Comparison of ENCODE assay signal across 8 cellular contexts in the genomic region with DNA sequence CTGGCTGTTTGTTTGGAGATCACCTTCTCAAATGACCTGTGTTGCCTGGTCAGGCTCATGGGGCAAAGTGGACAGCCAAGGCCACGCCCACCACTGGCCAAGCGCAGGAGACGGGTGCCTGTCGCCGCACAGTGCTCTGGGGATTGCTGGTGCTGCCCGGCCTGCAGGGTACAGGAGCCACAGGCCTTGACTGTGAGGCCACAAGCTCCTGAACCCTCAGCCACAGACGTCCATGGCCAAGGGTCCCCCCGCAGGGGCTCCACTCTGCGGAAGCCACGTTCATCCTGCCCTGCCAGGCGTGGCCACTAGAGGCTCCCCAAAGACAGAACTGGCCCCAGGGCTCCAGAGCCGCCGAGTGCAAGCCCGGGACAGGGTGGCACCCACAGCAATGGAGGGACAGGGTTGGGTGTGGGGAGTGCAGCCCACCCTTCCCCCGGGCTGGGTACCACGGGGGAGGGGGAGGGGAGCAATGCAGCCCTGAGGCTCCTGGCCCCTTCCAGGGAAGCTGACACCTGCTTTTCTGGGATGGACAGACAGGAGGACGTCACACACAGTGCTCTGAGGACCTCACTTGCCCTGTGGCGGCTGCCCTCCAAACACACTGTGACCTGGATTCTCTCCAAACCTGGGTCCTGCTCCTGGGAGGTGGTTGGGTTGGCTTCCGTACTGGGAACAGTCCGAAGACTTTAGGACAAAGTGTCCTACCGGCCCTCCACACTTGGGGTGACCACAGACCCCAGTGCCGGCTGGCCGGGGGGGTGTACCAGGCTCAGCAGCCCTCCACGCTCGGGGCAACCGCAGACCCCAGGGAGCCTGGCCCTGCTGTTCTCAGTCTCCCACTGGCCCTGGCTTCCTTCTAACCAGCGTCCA. TPM values are rescaled to one million over a fixed set of nuclear protein-coding genes. Genes with fewer than 3 reads are reported as not detected.
DNase-seq lines count a peak whose midpoint lies in the region; ATAC-seq and TF ChIP-seq lines count a peak whose summit lies in the region.

No MANE protein-coding gene starts in this region.

- DNase-seq in A673 (ENCODE audit: low spot score) (peak; percentile 85), HL-60 (ENCODE audit: low read depth in 1 of 2, low spot score in 1 of 2) (peak in 1 of 2 experiments; percentile 69), NOMO-1 treated with DMSO at 0.1 percent for 48 hours (lab: John Stamatoyannopoulos, UW; ENCODE audit: unreplicated experiment) (peak; percentile 81), esophagus squamous epithelium (lab: John Stamatoyannopoulos, UW) (no peak)
- DNase-seq in activated T-cell treated with anti-CD3 and anti-CD28 coated beads, Interleukin-2, amount 50 U/mL, for 1 hour, result peak; percentile 77
- peak; percentile 48 to 73 (median 65) for DNase-seq in naive thymus-derived CD4-positive, alpha-beta T cell
- DNase-seq in stimulated activated naive CD4-positive, alpha-beta T cell treated with Interleukin-2 at 50 U/mL for 16 hours (lab: John Stamatoyannopoulos, UW), result peak; percentile 63

- POLR2A ChIA-PET in A673 (lab: Charles Lee; ENCODE audit: low non-redundant PET), result no interaction called here
- POLR2A ChIA-PET in naive thymus-derived CD4-positive, alpha-beta T cell (lab: Charles Lee), result interaction anchor here (1.8 kb wide), 1 partner anchor 220 kb away, joined by 6 read pairs; the partner anchor contains the start of gene BRD9

- H3K27me3 ChIP-seq in A673 (replicated peaks; ENCODE audit: insufficient read depth, low read depth, low read length, poor library complexity) (peaks cover 6% of the 10 kb centered on the region), HL-60 (ENCODE audit: insufficient read depth, poor library complexity, severe bottlenecking) (peaks cover 20% of the 10 kb centered on the region), esophagus squamous epithelium (no peaks in the 10 kb centered on the region)
- no peaks in the 10 kb centered on the region for H3K27me3 ChIP-seq in naive thymus-derived CD4-positive, alpha-beta T cell (ENCODE audit: control insufficient read depth in 2 of 2, insufficient read depth in 2 of 2, low read length in 2 of 2)

- H3K36me3 Mint-ChIP-seq in naive thymus-derived CD4-positive, alpha-beta T cell, result peaks cover 0 to 6% (median 5%) of the 10 kb centered on the region in 5 donors

- peaks cover 0 to 8% (median 7%) of the 10 kb centered on the region in 5 donors for H3K27me3 Mint-ChIP-seq in naive thymus-derived CD4-positive, alpha-beta T cell

- 11 to 20% methylated on average over 3 to 4 of the region's 27 CpGs for WGBS in esophagus squamous epithelium, 2 donors

- peak overlapping the region in 2 of 10 donors; percentile 63 to 78 for H3K4me3 Mint-ChIP-seq in naive thymus-derived CD4-positive, alpha-beta T cell

- no peak overlapping the region for H3K27ac ChIP-seq in A673 (ENCODE audit: low read depth, low read length, poor library complexity, severe bottlenecking)
- no peak overlapping the region for H3K27ac ChIP-seq in HL-60 (replicated peaks)
- peak overlapping the region in 3 of 4 donors; percentile 32 to 68 (median 46) for H3K27ac ChIP-seq in esophagus squamous epithelium
- H3K27ac ChIP-seq in naive thymus-derived CD4-positive, alpha-beta T cell (ENCODE audit: low read depth, low read length), result no peak overlapping the region

- TF ChIP-seq CTCF in A673 (conservative IDR thresholded peaks at IDR 0.05; ENCODE audit: low read depth, low read length) (peak; percentile 88), HL-60 (IDR thresholded peaks at IDR 0.05; ENCODE audit: insufficient read depth, low read length) (peak; percentile 83), esophagus squamous epithelium (IDR thresholded peaks at IDR 0.05) (peak; percentile 73 to 94 (median 90))

- H3K4me1 Mint-ChIP-seq in naive thymus-derived CD4-positive, alpha-beta T cell, result peaks cover 0 to 17% (median 12%) of the 10 kb centered on the region in 7 donors

- ATAC-seq in GM18520 (IDR thresholded peaks at IDR 0.05; ENCODE audit: unreplicated experiment), result peak; percentile 60
- peak; percentile 77 for ATAC-seq in naive thymus-derived CD4-positive, alpha-beta T cell

- peak overlapping the region in 1 of 9 donors; percentile 56 for H3K27ac Mint-ChIP-seq in naive thymus-derived CD4-positive, alpha-beta T cell

- no peaks in the 10 kb centered on the region for H3K9me3 Mint-ChIP-seq in naive thymus-derived CD4-positive, alpha-beta T cell

- no peak for TF ChIP-seq POLR2A in esophagus squamous epithelium (IDR thresholded peaks at IDR 0.05)

- H3K4me1 ChIP-seq in A673 (ENCODE audit: insufficient read depth, low read length, poor library complexity, severe bottlenecking), result peaks cover 19% of the 10 kb centered on the region
- H3K4me1 ChIP-seq in esophagus squamous epithelium, result peaks cover 41 to 62% (median 41%) of the 10 kb centered on the region in 3 donors
- H3K4me1 ChIP-seq in naive thymus-derived CD4-positive, alpha-beta T cell (ENCODE audit: control insufficient read depth in 2 of 2, insufficient read depth in 2 of 2, low read length in 2 of 2), result peaks cover 17 to 22% of the 10 kb centered on the region in 2 donors

- H3K4me3 ChIP-seq in A673 (ENCODE audit: low read depth, low read length, poor library complexity, severe bottlenecking) (no peak overlapping the region), HL-60 (replicated peaks; ENCODE audit: insufficient read depth, low read length) (no peak overlapping the region), esophagus squamous epithelium (peak overlapping the region in 2 of 4 donors; percentile 7 to 21)
- H3K4me3 ChIP-seq in naive thymus-derived CD4-positive, alpha-beta T cell (ENCODE audit: low read length), result peak overlapping the region; percentile 24

- no TSS peak for BruUV-seq in A673 (replicated peaks; lab: Mats Ljungman, UMichigan)

- CTCF ChIA-PET in A673 (lab: Charles Lee), result no interaction called here
- CTCF ChIA-PET in naive thymus-derived CD4-positive, alpha-beta T cell (lab: Charles Lee), result interaction anchor here (1.2 to 1.8 kb wide), 2 partner anchors 231 to 233 kb away, joined by 3 to 8 read pairs; no protein-coding TSS in a partner anchor

- H3K9me3 ChIP-seq in A673 (ENCODE audit: low read depth, low read length, poor library complexity, severe bottlenecking) (no peaks in the 10 kb centered on the region), esophagus squamous epithelium (no peaks in the 10 kb centered on the region)
- no peaks in the 10 kb centered on the region for H3K9me3 ChIP-seq in naive thymus-derived CD4-positive, alpha-beta T cell (ENCODE audit: control insufficient read depth in 2 of 3, low read length in 3 of 3)

- intact Hi-C loops in A673 (cut with micrococcal nuclease; ENCODE audit: unreplicated experiment) (loop anchor here (2.0 kb wide), 1 partner anchor 231 kb away; no protein-coding TSS in a partner anchor), esophagus squamous epithelium (cut with DNase I) (loop anchor here (5.0 kb wide), 1 partner anchor 231 kb away; no protein-coding TSS in a partner anchor)
- intact Hi-C loops in naive thymus-derived CD4-positive, alpha-beta T cell (cut with micrococcal nuclease), result loop anchor here (1.0 to 2.0 kb wide), 2 partner anchors 231 to 233 kb away; no protein-coding TSS in a partner anchor

- H3K36me3 ChIP-seq in A673 (ENCODE audit: insufficient read depth, low read length, poor library complexity, severe bottlenecking), result peaks cover 9% of the 10 kb centered on the region
- H3K36me3 ChIP-seq in esophagus squamous epithelium, result peaks cover 0 to 10% (median 0%) of the 10 kb centered on the region in 3 donors
- no peaks in the 10 kb centered on the region for H3K36me3 ChIP-seq in naive thymus-derived CD4-positive, alpha-beta T cell (ENCODE audit: control insufficient read depth in 2 of 3, insufficient read depth in 3 of 3, low read length in 3 of 3)

RNA-seq across cellular contexts. Expression of gene TPPP, which starts 21.5 kb away (rescaled TPM):
- total RNA-seq in A673 (2021) (0.09 and 0.19 TPM in 2 replicates), esophagus squamous epithelium (1 to 10 TPM; 1.7 to 5.8 (median 5.5) TPM)
- total RNA-seq in naive thymus-derived CD4-positive, alpha-beta T cell, result 1 to 10 TPM in 1 of 5 experiments, under 1 TPM in 4; 0.02 to 3.4 (median 0.14) TPM
- polyA plus RNA-seq in naive thymus-derived CD4-positive, alpha-beta T cell, result under 1 TPM; 0.08 to 0.31 TPM

RNA-seq across cellular contexts. Expression of gene CEP72, which starts 59.6 kb away (rescaled TPM):
- total RNA-seq in A673 (2021) (37.2 and 40.1 TPM in 2 replicates), esophagus squamous epithelium (1 to 10 TPM; 2.7 to 8.6 (median 4.0) TPM)
- 10 to 100 TPM; 13.4 to 33.8 (median 22.7) TPM for total RNA-seq in naive thymus-derived CD4-positive, alpha-beta T cell
- 1 to 10 TPM; 6.0 to 8.7 TPM for polyA plus RNA-seq in naive thymus-derived CD4-positive, alpha-beta T cell

Comparison
In these comparisons a context has a peak if more than half of its experiments do, and no peak if none do; other contexts are left out.
1. H3K27ac ChIP-seq: peak in esophagus squamous epithelium (3 of 4); none in A673 (single experiment), HL-60 (single experiment) and naive thymus-derived CD4-positive, alpha-beta T cell (single experiment).
2. Peak in every context shown above with its lines, with median percentiles within 50 percentile points of each other: CTCF ChIP-seq.